ENCODE assay signal across 26 cellular contexts in genomic region chr1:246072456-246072855, GRCh38.
"Had no signal": no experiment of that assay in that cellular context is flagged by ENCODE, and none has a peak within 500 bp of the region (broad histone marks: within the 10 kb centered on the region; RNA-seq: fewer than 3 reads in every experiment).

No MANE protein-coding gene starts in this region.

- H3K4me1 ChIP-seq: body of pancreas, left ventricle myocardium inferior, upper lobe of left lung had no signal

- FAIRE-seq: frontal cortex, small intestine had no signal

- H3K9me3 ChIP-seq: body of pancreas, left ventricle myocardium inferior, upper lobe of left lung had no signal

- H3K4me3 ChIP-seq: body of pancreas, cardiac muscle cell, left ventricle myocardium inferior, upper lobe of left lung had no signal

- ATAC-seq: activated CD4-positive, alpha-beta T cell treated with anti-CD3 and anti-CD28 coated beads for 36 hours; activated naive CD8-positive, alpha-beta T cell treated with anti-CD3 and anti-CD28 coated beads, Interleukin-2, amount 50 U/mL, for 24 hours; body of pancreas; esophagus mucosa; natural killer cell treated with Interleukin-12 subunit alpha and Interleukin-12 subunit beta and Interleukin-15 and Interleukin-18, amount 100 ng/mL, for 72 hours; sciatic nerve; stimulated activated memory B cell treated with anti-CD40 and anti-IgM and Interleukin-4, amounts not matched to agents 10 μg/mL and 1 μg/mL and 100 μg/mL, for 72 hours had no signal

- DNase-seq: activated B cell treated with CpG ODN at 0.5 μM for 24 hours; activated CD4-positive, alpha-beta T cell treated with anti-CD3 and anti-CD28 coated beads for 36 hours; activated CD4-positive, alpha-beta T cell treated with anti-CD3 and anti-CD28 coated beads, Interleukin-2, amount 50 U/mL, for 4 hours; activated CD8-positive, alpha-beta memory T cell treated with anti-CD3 and anti-CD28 coated beads for 24 hours; activated CD8-positive, alpha-beta memory T cell treated with anti-CD3 and anti-CD28 coated beads, Interleukin-2, amount 50 U/mL, for 4 hours; activated effector memory CD4-positive, alpha-beta T cell treated with Interleukin-2 at 50 U/mL for 16 hours; activated naive CD4-positive, alpha-beta T cell treated with anti-CD3 and anti-CD28 coated beads for 36 hours; activated naive CD8-positive, alpha-beta T cell treated with anti-CD3 and anti-CD28 coated beads, Interleukin-2, amount 50 U/mL, for 24 hours; activated T-cell treated with anti-CD3 and anti-CD28 coated beads, Interleukin-2, amount 50 U/mL, for 48 hours; body of pancreas; effector CD8-positive, alpha-beta T cell; glutamatergic neuron; hypothalamus; left ventricle myocardium inferior; occipital lobe; posterior cingulate gyrus; small intestine; stimulated activated CD4-positive, alpha-beta T cell treated with anti-CD3 and anti-CD28 coated beads, Interleukin-2, amount 100 ng/mL, for 24 hours; T-helper 1 cell; upper lobe of left lung had no signal

- H3K36me3 ChIP-seq: cardiac muscle cell, left ventricle myocardium inferior, upper lobe of left lung had no signal

- H3K27me3 ChIP-seq: body of pancreas, cardiac muscle cell, upper lobe of left lung had no signal

- H3K27ac ChIP-seq: body of pancreas, cardiac muscle cell, left ventricle myocardium inferior had no signal
